ENCODE assay signal across 8 cellular contexts in the genomic region with DNA sequence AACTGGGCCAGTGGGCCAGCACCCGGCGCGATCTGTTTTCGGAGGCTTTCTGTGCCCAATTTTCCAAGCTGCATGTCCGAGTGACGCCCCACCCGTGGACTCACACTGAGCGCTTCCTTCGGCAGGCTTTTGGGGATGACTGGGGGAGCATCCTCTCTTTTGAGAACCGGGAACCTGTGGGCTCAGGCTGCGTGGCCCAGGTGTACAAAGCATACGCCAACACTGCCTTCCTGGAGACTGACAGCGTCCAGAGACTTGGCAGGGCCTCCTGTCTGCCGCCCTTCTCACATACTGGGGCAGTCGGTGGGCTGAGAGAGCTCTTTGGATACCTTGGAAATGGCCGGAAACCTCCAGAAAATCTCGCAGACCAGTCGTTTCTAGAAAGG. TPM values are rescaled to one million over a fixed set of nuclear protein-coding genes. Genes with fewer than 3 reads are reported as not detected.
DNase-seq lines count a peak whose midpoint lies in the region; ATAC-seq, FAIRE-seq and TF ChIP-seq lines count a peak whose summit lies in the region.

No MANE protein-coding gene starts in this region.

- no peaks in the 10 kb centered on the region for H3K9me2 ChIP-seq in PC-3 (replicated peaks; ENCODE audit: low read length)

- POLR2A ChIA-PET in PC-3 (lab: Charles Lee; ENCODE audit: unreplicated experiment): interaction anchor here (0.7 kb wide), 2 partner anchors 74 to 78 kb away, joined by 3 to 4 read pairs; no protein-coding TSS in a partner anchor

- H3K27ac Mint-ChIP-seq in neural crest cell (ENCODE audit: unreplicated experiment): no peak overlapping the region

- intact Hi-C loops in PC-3 (cut with micrococcal nuclease): loop anchor here (1.0 to 10.0 kb wide), 4 partner anchors 23 to 339 kb away; a partner anchor contains a TSS

- H3F3A ChIP-seq in PC-3 (ENCODE audit: low read length, unreplicated experiment): no peaks in the 10 kb centered on the region

- peaks cover 3% of the 10 kb centered on the region for H3K27me3 Mint-ChIP-seq in neural crest cell (ENCODE audit: low read depth)

- H3K36me3 Mint-ChIP-seq in neural crest cell (ENCODE audit: low read depth): no peaks in the 10 kb centered on the region

- CTCF ChIA-PET in PC-3 (lab: Charles Lee): interaction anchor here (0.5 to 0.9 kb wide), 2 partner anchors 12 to 134 kb away, joined by 3 to 14 read pairs; no protein-coding TSS in a partner anchor

- FAIRE-seq in D721Med (lab: Jason Lieb, UNC): no peak

- peak; percentile 18 for DNase-seq in PC-3
- DNase-seq in epithelial cell of prostate (ENCODE audit: low read depth, low spot score): no peak
- DNase-seq in neural crest cell (ENCODE audit: low read depth, low spot score): no peak
- DNase-seq in GM19238 (ENCODE audit: insufficient read length, low spot score): no peak
- no peak for DNase-seq in NCI-H2107 treated with DMSO at 0.1 percent for 48 hours (lab: John Stamatoyannopoulos, UW; ENCODE audit: unreplicated experiment)
- DNase-seq in ecto neural progenitor cell (ENCODE audit: low spot score): no peak
- no peak for DNase-seq in D721Med (ENCODE audit: insufficient read length, low spot score)

- H3K27ac ChIP-seq in C4-2B: peak overlapping the region; percentile 87
- H3K27ac ChIP-seq in PC-3 (ENCODE audit: low read length): no peak overlapping the region
- peak overlapping the region; percentile 60 for H3K27ac ChIP-seq in epithelial cell of prostate

- H3K79me2 ChIP-seq in PC-3 (ENCODE audit: low read length): peaks cover 15% of the 10 kb centered on the region; the same call in 1 of the 2 replicates

- TF ChIP-seq CTCF in C4-2B (conservative IDR thresholded peaks at IDR 0.05) (no peak), PC-3 (conservative IDR thresholded peaks at IDR 0.05; ENCODE audit: low read depth, low read length) (no peak), neural crest cell (conservative IDR thresholded peaks at IDR 0.05) (no peak), D721Med (IDR thresholded peaks at IDR 0.05; ENCODE audit: insufficient read depth, missing control alignments) (no peak)

- H3K9me3 Mint-ChIP-seq in neural crest cell: no peaks in the 10 kb centered on the region

- H3K4me2 ChIP-seq in PC-3 (ENCODE audit: low read length): peak overlapping the region; percentile 96

- peak overlapping the region; percentile 80 for H2AFZ ChIP-seq in PC-3 (ENCODE audit: low read length)

- peak overlapping the region; percentile 78 for H3K9ac ChIP-seq in PC-3 (ENCODE audit: low read length)

- peaks cover 31% of the 10 kb centered on the region for H3K4me1 Mint-ChIP-seq in neural crest cell

- H3K4me3 ChIP-seq in PC-3 (ENCODE audit: low read length): peak overlapping the region; percentile 71

- H3K27me3 ChIP-seq in PC-3 (ENCODE audit: low read length): no peaks in the 10 kb centered on the region

- peak; percentile 12 for ATAC-seq in PC-3

- no peaks in the 10 kb centered on the region for H4K20me1 ChIP-seq in PC-3 (ENCODE audit: low read length)

- peak overlapping the region; percentile 84 for H3K4me3 Mint-ChIP-seq in neural crest cell

- H3K4me1 ChIP-seq in PC-3 (ENCODE audit: insufficient read depth, low read length): peaks cover 25% of the 10 kb centered on the region

- BruUV-seq in PC-3 (replicated peaks; lab: Mats Ljungman, UMichigan): TSS peak; percentile 52

- H3K36me3 ChIP-seq in PC-3 (ENCODE audit: low read depth, low read length): no peaks in the 10 kb centered on the region

- no peaks in the 10 kb centered on the region for H3K9me3 ChIP-seq in PC-3 (ENCODE audit: low read length)

RNA-seq across cellular contexts. Expression of a gene that starts 1.0 kb away (rescaled TPM):
- total RNA-seq in PC-3 (2014; rRNA removed): 29.4 and 39.3 TPM in 2 replicates
- total RNA-seq in neural crest cell: 14.2 and 14.9 TPM in 2 replicates

RNA-seq across cellular contexts. Expression of a gene that starts 22.7 kb away (rescaled TPM):
- total RNA-seq in PC-3 (2014; rRNA removed) (296 and 325 TPM in 2 replicates), neural crest cell (190 and 195 TPM in 2 replicates)

RNA-seq across cellular contexts. Expression of a gene that starts 33.1 kb away (rescaled TPM):
- total RNA-seq in PC-3 (2014; rRNA removed) (8.9 and 10.6 TPM in 2 replicates), neural crest cell (29.8 and 33.7 TPM in 2 replicates)
